Comparison of ENCODE assay signal across 10 cellular contexts in the genomic region with DNA sequence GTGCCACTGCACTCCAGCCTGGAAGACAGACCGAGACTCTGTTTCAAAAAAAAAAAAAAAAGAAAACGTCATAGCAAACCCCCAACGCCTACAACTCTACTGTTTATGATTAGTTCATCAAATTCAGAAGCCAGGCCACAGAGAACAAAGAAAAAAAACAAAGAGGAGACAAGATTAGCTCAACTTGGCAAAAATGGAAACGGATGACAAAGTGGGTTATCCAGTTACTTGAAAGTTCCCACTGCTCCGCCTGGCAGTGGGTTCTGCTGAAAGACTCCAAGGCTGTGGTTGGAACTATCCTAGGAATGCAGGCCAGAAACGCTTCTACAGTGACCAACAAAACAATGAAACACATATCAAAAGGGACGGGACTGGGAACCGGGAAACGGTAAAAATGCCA. TPM values are rescaled to one million over a fixed set of nuclear protein-coding genes. Genes with fewer than 3 reads are reported as not detected.
DNase-seq lines count a peak whose midpoint lies in the region; ATAC-seq and TF ChIP-seq lines count a peak whose summit lies in the region.
"Had no signal": no experiment of that assay in that cellular context is flagged by ENCODE, and none has a peak within 500 bp of the region (broad histone marks: within the 10 kb centered on the region; RNA-seq: fewer than 3 reads in every experiment).

No MANE protein-coding gene starts in this region.

- H3K27ac Mint-ChIP-seq in nephron = peak overlapping the region; percentile 76 to 95 (median 93)
- H3K27ac Mint-ChIP-seq in T-helper 2 cell treated with Interferon-gamma antibody and Interleukin-4, amounts not matched to agents 5 μg/mL and 100 μg/mL, for 36 hours = no peak overlapping the region
- H3K27ac Mint-ChIP-seq: dendritic cell treated with granulocyte-macrophage colony-stimulating factor and Interleukin-4, amounts not matched to agents 40 ng/mL and 50 ng/mL, for 4 days had no signal

- H3K27me3 Mint-ChIP-seq in nephron (ENCODE audit: low read depth) = peaks cover 6% of the 10 kb centered on the region
- no peaks in the 10 kb centered on the region for H3K27me3 Mint-ChIP-seq in T-helper 2 cell treated with Interferon-gamma antibody and Interleukin-4, amounts not matched to agents 5 μg/mL and 100 μg/mL, for 36 hours (ENCODE audit: low read depth)

- H3K4me1 ChIP-seq in esophagus muscularis mucosa = peaks cover 0 to 25% (median 16%) of the 10 kb centered on the region in 4 donors

- peaks cover 21% of the 10 kb centered on the region for H3K36me3 Mint-ChIP-seq in nephron (ENCODE audit: low read depth)
- no peaks in the 10 kb centered on the region for H3K36me3 Mint-ChIP-seq in T-helper 2 cell treated with Interferon-gamma antibody and Interleukin-4, amounts not matched to agents 5 μg/mL and 100 μg/mL, for 36 hours (ENCODE audit: low read depth)

- no peak for TF ChIP-seq EP300 in esophagus muscularis mucosa (IDR thresholded peaks at IDR 0.05)

- no peaks in the 10 kb centered on the region for H3K36me3 ChIP-seq in esophagus muscularis mucosa

- H3K4me3 Mint-ChIP-seq in nephron = peak overlapping the region in 1 of 3 experiments; percentile 37
- H3K4me3 Mint-ChIP-seq in T-helper 2 cell treated with Interferon-gamma antibody and Interleukin-4, amounts not matched to agents 5 μg/mL and 100 μg/mL, for 36 hours = no peak overlapping the region
- H3K4me3 Mint-ChIP-seq: dendritic cell treated with granulocyte-macrophage colony-stimulating factor and Interleukin-4, amounts not matched to agents 40 ng/mL and 50 ng/mL, for 4 days had no signal

- no peaks in the 10 kb centered on the region for H3K9me3 ChIP-seq in esophagus muscularis mucosa

- no peak overlapping the region for H3K4me3 ChIP-seq in AG10803 (ENCODE audit: low read length)
- no peak overlapping the region for H3K4me3 ChIP-seq in esophagus muscularis mucosa

- peak; percentile 100 for DNase-seq in AG10803 (ENCODE audit: low read depth)
- DNase-seq in LoVo (ENCODE audit: low spot score) = peak; percentile 18
- DNase-seq in esophagus muscularis mucosa (ENCODE audit: extremely low spot score) = no peak
- DNase-seq in omental fat pad (ENCODE audit: low spot score) = no peak
- DNase-seq in T-helper 2 cell treated with Interferon-gamma antibody and Interleukin-4, amounts not matched to agents 5 μg/mL and 100 μg/mL, for 36 hours (ENCODE audit: low spot score) = no peak
- DNase-seq in NCI-H2227 treated with DMSO at 0.1 percent for 48 hours (lab: John Stamatoyannopoulos, UW) = no peak
- DNase-seq: NCI-H1105 had no signal

- H3K27me3 ChIP-seq in esophagus muscularis mucosa = no peaks in the 10 kb centered on the region

- peaks cover 23% of the 10 kb centered on the region for H3K4me1 Mint-ChIP-seq in nephron
- no peaks in the 10 kb centered on the region for H3K4me1 Mint-ChIP-seq in T-helper 2 cell treated with Interferon-gamma antibody and Interleukin-4, amounts not matched to agents 5 μg/mL and 100 μg/mL, for 36 hours (ENCODE audit: low read depth)

- intact Hi-C loops in esophagus muscularis mucosa (cut with DNase I) = no loop called here

- no peak for TF ChIP-seq CTCF in AG10803 (conservative IDR thresholded peaks at IDR 0.05; ENCODE audit: low read length)
- no peak for TF ChIP-seq CTCF in esophagus muscularis mucosa (IDR thresholded peaks at IDR 0.05)
- TF ChIP-seq CTCF in nephron (IDR thresholded peaks at IDR 0.05; ENCODE audit: unreplicated experiment in 3 of 3) = no peak
- TF ChIP-seq CTCF in omental fat pad (IDR thresholded peaks at IDR 0.05) = no peak

- no peak for TF ChIP-seq POLR2A in esophagus muscularis mucosa (IDR thresholded peaks at IDR 0.05; ENCODE audit: low read depth)

- 39% methylated on average over 9 of the region's 9 CpGs for WGBS in esophagus muscularis mucosa

- ATAC-seq in GM21619 (IDR thresholded peaks at IDR 0.05; ENCODE audit: unreplicated experiment) = no peak
- no peak for ATAC-seq in omental fat pad (ENCODE audit: low FRiP score)

- peak overlapping the region; percentile 73 to 76 (median 74) for H3K27ac ChIP-seq in esophagus muscularis mucosa (replicated peaks in 1 of 4)

- H3K9me3 Mint-ChIP-seq in nephron = peaks cover 12% of the 10 kb centered on the region
- no peaks in the 10 kb centered on the region for H3K9me3 Mint-ChIP-seq in T-helper 2 cell treated with Interferon-gamma antibody and Interleukin-4, amounts not matched to agents 5 μg/mL and 100 μg/mL, for 36 hours
- H3K9me3 Mint-ChIP-seq: dendritic cell treated with granulocyte-macrophage colony-stimulating factor and Interleukin-4, amounts not matched to agents 40 ng/mL and 50 ng/mL, for 4 days had no signal

RNA-seq across cellular contexts. Expression of gene MRM3, which starts 53.1 kb away (rescaled TPM):
- total RNA-seq in esophagus muscularis mucosa (10 to 100 TPM; 17.4 to 25.9 (median 23.9) TPM), omental fat pad (10 to 100 TPM; 14.0 to 23.8 (median 16.0) TPM)

RNA-seq across cellular contexts. Expression of gene GLOD4, which starts 53.2 kb away (rescaled TPM):
- total RNA-seq in esophagus muscularis mucosa (10 to 100 TPM; 25.7 to 73.6 (median 53.9) TPM), omental fat pad (10 to 100 TPM; 41.1 to 73.1 (median 44.7) TPM)

Comparison
In these comparisons a context has a peak if more than half of its experiments do, and no peak if none do; other contexts are left out.
1. DNase-seq: peak in AG10803 (single experiment) and LoVo (single experiment); none in esophagus muscularis mucosa (single experiment), omental fat pad (single experiment), T-helper 2 cell treated with Interferon-gamma antibody and Interleukin-4, amounts not matched to agents 5 μg/mL and 100 μg/mL, for 36 hours (single experiment) and NCI-H2227 treated with DMSO at 0.1 percent for 48 hours (single experiment).